Comparison of ENCODE assay signal across 32 cellular contexts in genomic region chr10:104040382-104040781, GRCh38. TPM values are rescaled to one million over a fixed set of nuclear protein-coding genes. Genes with fewer than 3 reads are reported as not detected.
"Had no signal": no experiment of that assay in that cellular context is flagged by ENCODE, and none has a peak within 500 bp of the region (broad histone marks: within the 10 kb centered on the region; RNA-seq: fewer than 3 reads in every experiment).

No MANE protein-coding gene starts in this region.

- DNase-seq: activated B cell treated with CpG ODN at 0.5 μM for 24 hours; activated CD4-positive, alpha-beta T cell treated with anti-CD3 and anti-CD28 coated beads for 48 hours; activated CD4-positive, alpha-beta T cell treated with anti-CD3 and anti-CD28 coated beads, Interleukin-2, amount 50 U/mL, for 1 hour; activated CD4-positive, alpha-beta T cell treated with anti-CD3 and anti-CD28 coated beads, Interleukin-2, amount 50 U/mL, for 48 hours; activated CD8-positive, alpha-beta T cell treated with anti-CD3 and anti-CD28 coated beads for 36 hours; activated effector memory CD4-positive, alpha-beta T cell treated with Interleukin-2 at 50 U/mL for 16 hours; activated gamma-delta T cell treated with Interleukin-2 at 50 U/mL for 16 hours; activated naive CD4-positive, alpha-beta T cell treated with Interleukin-2 at 50 U/mL for 16 hours; activated naive CD8-positive, alpha-beta T cell treated with anti-CD3 and anti-CD28 coated beads, Interleukin-2, amount 10 ng/mL, durations not matched to agents 7 days and 5 days; activated T-cell treated with anti-CD3 and anti-CD28 coated beads, Interleukin-2, amount 50 U/mL, for 4 hours; central memory CD4-positive, alpha-beta T cell; cerebellar nuclear complex; colonic mucosa; effector memory CD4-positive, alpha-beta T cell; foreskin keratinocyte; gastrocnemius medialis; glutamatergic neuron; T-helper 1 cell; T-helper 17 cell; T1000; WERI-Rb-1 had no signal

- ATAC-seq: activated CD4-positive, CD25-positive, alpha-beta regulatory T cell treated with anti-CD3 and anti-CD28 coated beads, Interleukin-2, amount 50 U/mL, for 24 hours; activated CD8-positive, alpha-beta T cell treated with anti-CD3 and anti-CD28 coated beads for 36 hours; activated T-cell treated with anti-CD3 and anti-CD28 coated beads, Interleukin-2, amount 50 U/mL, for 4 hours; activated T-helper 17 cell treated with anti-CD3 and anti-CD28 coated beads, Interleukin-2, amount 50 U/mL, for 72 hours; esophagus mucosa; foreskin keratinocyte; gastrocnemius medialis; heart left ventricle; T-helper 17 cell had no signal

- H3K4me3 ChIP-seq: ascending aorta, breast epithelium, cardiac muscle cell, colonic mucosa, gastrocnemius medialis, heart left ventricle had no signal

- H3K4me3 Mint-ChIP-seq: activated B cell treated with CpG ODN at 0.5 μM for 24 hours; activated CD8-positive, alpha-beta T cell treated with anti-CD3 and anti-CD28 coated beads for 36 hours; activated naive CD4-positive, alpha-beta T cell treated with anti-CD3 and anti-CD28 coated beads, Interleukin-2, amount 50 U/mL, for 24 hours; activated naive CD8-positive, alpha-beta T cell treated with anti-CD3 and anti-CD28 coated beads, Interleukin-2, amount 10 ng/mL, durations not matched to agents 7 days and 5 days; activated T-cell treated with anti-CD3 and anti-CD28 coated beads, Interleukin-2, amount 50 U/mL, for 4 hours; activated T-helper 17 cell treated with anti-CD3 and anti-CD28 coated beads, Interleukin-2, amount 50 U/mL, for 72 hours; brain; endodermal cell; T-helper 17 cell; T-helper 2 cell treated with Interferon-gamma antibody and Interleukin-4, amounts not matched to agents 5 μg/mL and 100 μg/mL, for 36 hours had no signal

- H3K9me3 Mint-ChIP-seq: activated B cell treated with CpG ODN at 0.5 μM for 24 hours; activated CD8-positive, alpha-beta T cell treated with anti-CD3 and anti-CD28 coated beads for 36 hours; activated naive CD4-positive, alpha-beta T cell treated with anti-CD3 and anti-CD28 coated beads, Interleukin-2, amount 50 U/mL, for 24 hours; activated naive CD8-positive, alpha-beta T cell treated with anti-CD3 and anti-CD28 coated beads, Interleukin-2, amount 10 ng/mL, durations not matched to agents 7 days and 5 days; activated T-cell treated with anti-CD3 and anti-CD28 coated beads, Interleukin-2, amount 50 U/mL, for 4 hours; activated T-helper 17 cell treated with anti-CD3 and anti-CD28 coated beads, Interleukin-2, amount 50 U/mL, for 72 hours; endodermal cell; T-helper 2 cell treated with Interferon-gamma antibody and Interleukin-4, amounts not matched to agents 5 μg/mL and 100 μg/mL, for 36 hours had no signal

- H3K36me3 Mint-ChIP-seq: activated naive CD4-positive, alpha-beta T cell treated with anti-CD3 and anti-CD28 coated beads, Interleukin-2, amount 50 U/mL, for 24 hours; activated naive CD8-positive, alpha-beta T cell treated with anti-CD3 and anti-CD28 coated beads, Interleukin-2, amount 10 ng/mL, durations not matched to agents 7 days and 5 days; brain had no signal

- H3K4me1 Mint-ChIP-seq: activated B cell treated with CpG ODN at 0.5 μM for 24 hours; activated naive CD4-positive, alpha-beta T cell treated with anti-CD3 and anti-CD28 coated beads, Interleukin-2, amount 50 U/mL, for 24 hours; activated T-helper 17 cell treated with anti-CD3 and anti-CD28 coated beads, Interleukin-2, amount 50 U/mL, for 72 hours; brain had no signal

- H3K27ac ChIP-seq: ascending aorta, breast epithelium, cardiac muscle cell, colonic mucosa, foreskin keratinocyte, gastrocnemius medialis, heart left ventricle, WERI-Rb-1 had no signal

- H3K27me3 ChIP-seq: ascending aorta, breast epithelium, cardiac muscle cell, colonic mucosa, foreskin keratinocyte, gastrocnemius medialis, heart left ventricle had no signal

- H3K9me3 ChIP-seq: ascending aorta, breast epithelium, colonic mucosa, gastrocnemius medialis, heart left ventricle had no signal

- H3K27ac Mint-ChIP-seq: activated B cell treated with CpG ODN at 0.5 μM for 24 hours; activated CD8-positive, alpha-beta T cell treated with anti-CD3 and anti-CD28 coated beads for 36 hours; activated naive CD4-positive, alpha-beta T cell treated with anti-CD3 and anti-CD28 coated beads, Interleukin-2, amount 50 U/mL, for 24 hours; activated naive CD8-positive, alpha-beta T cell treated with anti-CD3 and anti-CD28 coated beads, Interleukin-2, amount 10 ng/mL, durations not matched to agents 7 days and 5 days; activated T-helper 17 cell treated with anti-CD3 and anti-CD28 coated beads, Interleukin-2, amount 50 U/mL, for 72 hours; brain; endodermal cell; T-helper 17 cell; T-helper 2 cell treated with Interferon-gamma antibody and Interleukin-4, amounts not matched to agents 5 μg/mL and 100 μg/mL, for 36 hours had no signal

- H3K4me1 ChIP-seq: ascending aorta, breast epithelium, colonic mucosa, foreskin keratinocyte, gastrocnemius medialis, heart left ventricle had no signal

- H3K27me3 Mint-ChIP-seq: activated B cell treated with CpG ODN at 0.5 μM for 24 hours; activated CD8-positive, alpha-beta T cell treated with anti-CD3 and anti-CD28 coated beads for 36 hours; activated naive CD4-positive, alpha-beta T cell treated with anti-CD3 and anti-CD28 coated beads, Interleukin-2, amount 50 U/mL, for 24 hours; activated naive CD8-positive, alpha-beta T cell treated with anti-CD3 and anti-CD28 coated beads, Interleukin-2, amount 10 ng/mL, durations not matched to agents 7 days and 5 days; activated T-helper 17 cell treated with anti-CD3 and anti-CD28 coated beads, Interleukin-2, amount 50 U/mL, for 72 hours; T-helper 17 cell had no signal

- H3K36me3 ChIP-seq: ascending aorta, breast epithelium, cardiac muscle cell, colonic mucosa, gastrocnemius medialis, heart left ventricle, WERI-Rb-1 had no signal

RNA-seq across cellular contexts. Expression of gene COL17A1, which starts 45.3 kb away (rescaled TPM):
- total RNA-seq: activated B cell treated with CpG ODN at 0.5 μM for 24 hours; activated CD8-positive, alpha-beta T cell treated with anti-CD3 and anti-CD28 coated beads for 36 hours; activated naive CD8-positive, alpha-beta T cell treated with anti-CD3 and anti-CD28 coated beads, Interleukin-2, amount 10 ng/mL, durations not matched to agents 7 days and 5 days; activated T-helper 17 cell treated with anti-CD3 and anti-CD28 coated beads, Interleukin-2, amount 50 U/mL, for 72 hours; cardiac muscle cell; T-helper 17 cell had no signal
